Comparison of ENCODE assay signal across 17 cellular contexts in the genomic region with DNA sequence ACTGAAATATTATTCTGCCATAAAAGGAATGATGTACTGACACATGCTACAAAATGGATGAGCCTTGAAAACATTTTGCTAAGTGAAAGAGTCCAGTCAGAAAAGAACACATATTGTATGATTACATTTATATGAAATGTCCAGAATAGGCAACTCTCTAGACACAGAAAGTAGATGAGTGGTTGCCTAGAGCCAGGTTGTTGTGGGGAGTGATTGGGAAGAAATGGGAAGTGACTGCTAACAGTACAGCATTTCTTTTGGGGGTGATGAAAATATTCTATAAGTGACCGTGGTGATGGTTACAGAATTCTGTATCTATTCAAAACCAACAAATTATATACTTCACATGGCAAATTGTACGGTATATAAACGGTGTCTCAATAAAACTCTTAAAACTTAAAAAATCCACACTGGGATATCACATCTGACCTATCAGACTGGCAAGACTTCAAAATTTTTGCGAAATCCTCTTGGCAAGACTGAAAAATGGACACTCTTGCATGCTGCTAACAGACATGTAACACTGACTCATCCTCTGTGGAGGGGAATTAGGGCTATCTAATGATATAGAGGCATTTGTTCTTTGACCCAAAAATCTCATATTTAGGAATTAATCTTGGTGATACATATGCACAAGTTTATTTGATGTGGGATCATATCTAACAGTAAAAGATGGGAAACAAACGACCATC.
A peak's percentile ranks its signal among the peaks of the same experiment; 100 is the strongest.
DNase-seq lines count a peak whose midpoint lies in the region; ATAC-seq lines count a peak whose summit lies in the region.
"Had no signal": no experiment of that assay in that cellular context is flagged by ENCODE, and none has a peak within 500 bp of the region (broad histone marks: within the 10 kb centered on the region; RNA-seq: fewer than 3 reads in every experiment).

No MANE protein-coding gene starts in this region.

- DNase-seq in ELR (ENCODE audit: low read depth) (peak; percentile 21), RPMI7951 (ENCODE audit: low read depth) (peak; percentile 73), fibroblast of peridontal ligament (ENCODE audit: extremely low read depth) (peak; percentile 95), skeletal muscle cell (ENCODE audit: low read depth) (peak; percentile 83), Ammon's horn (ENCODE audit: low spot score) (no peak), HT-29 (ENCODE audit: low spot score) (no peak)
- DNase-seq: activated gamma-delta T cell treated with Interleukin-2 at 50 U/mL for 16 hours; caudate nucleus; lower lobe of right lung; MM.1S; NCI-H446; sigmoid colon; stimulated activated naive CD8-positive, alpha-beta T cell treated with anti-CD3 and anti-CD28 coated beads, Interleukin-15, amount 100 ng/mL, for 72 hours had no signal

- no peak for ATAC-seq in GM21367 (IDR thresholded peaks at IDR 0.05; ENCODE audit: unreplicated experiment)
- ATAC-seq: lower lobe of right lung; natural killer cell treated with Interleukin-12 subunit alpha and Interleukin-12 subunit beta and Interleukin-15 and Interleukin-18, amount 100 ng/mL, for 72 hours; stimulated activated naive CD8-positive, alpha-beta T cell treated with anti-CD3 and anti-CD28 coated beads, Interleukin-15, amount 100 ng/mL, for 72 hours had no signal

- H3K4me3 ChIP-seq in skeletal muscle cell (ENCODE audit: low read depth, low read length), result no peak overlapping the region
- H3K4me3 ChIP-seq: HAP-1, hepatocyte, lower lobe of right lung, sigmoid colon had no signal

Comparison
In these comparisons a context has a peak if more than half of its experiments do, and no peak if none do; other contexts are left out.
1. DNase-seq: peak in ELR (single experiment), RPMI7951 (single experiment), fibroblast of peridontal ligament (single experiment) and skeletal muscle cell (single experiment); none in Ammon's horn (single experiment) and HT-29 (single experiment).